27 cellular contexts compared by ENCODE assay signal in the genomic region with DNA sequence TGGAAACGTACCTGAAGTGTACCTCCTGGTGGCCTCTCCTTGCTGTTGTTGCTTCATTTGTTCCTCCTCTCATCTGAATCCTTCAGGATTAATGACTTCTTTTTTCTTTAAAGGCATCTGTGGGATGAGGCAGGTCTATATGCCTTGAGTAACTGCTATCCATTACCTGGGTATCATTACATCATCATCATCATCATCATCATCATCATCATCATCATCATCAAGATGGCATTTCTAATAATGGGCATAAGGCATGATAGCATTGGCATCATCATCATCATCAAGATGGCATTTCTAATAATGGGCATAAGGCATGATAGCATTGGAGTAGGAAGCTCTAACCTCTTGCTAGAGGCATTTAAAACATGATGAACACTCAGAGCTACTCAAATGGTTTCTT. TPM values are rescaled to one million over a fixed set of nuclear protein-coding genes. Genes with fewer than 3 reads are reported as not detected.
DNase-seq lines count a peak whose midpoint lies in the region; ATAC-seq, FAIRE-seq and TF ChIP-seq lines count a peak whose summit lies in the region.
"Had no signal": no experiment of that assay in that cellular context is flagged by ENCODE, and none has a peak within 500 bp of the region (broad histone marks: within the 10 kb centered on the region; RNA-seq: fewer than 3 reads in every experiment).

No MANE protein-coding gene starts in this region.

- POLR2A ChIA-PET in HepG2 (lab: Yijun Ruan, JAX) = no interaction called here

- intact Hi-C loops in HepG2 (cut with micrococcal nuclease; ENCODE audit: unreplicated experiment) = no loop called here
- intact Hi-C loops in right lobe of liver (cut with DNase I) = no loop called here

- no peak for DNase-seq in HepG2 (ENCODE audit: low spot score)
- DNase-seq in right lobe of liver = no peak
- no peak for DNase-seq in astrocyte (ENCODE audit: low read depth)
- no peak for DNase-seq in endodermal cell
- no peak for DNase-seq in NCI-H510A (lab: John Stamatoyannopoulos, UW)
- no peak for DNase-seq in effector memory CD8-positive, alpha-beta T cell
- DNase-seq in effector CD4-positive, alpha-beta T cell = no peak
- DNase-seq: ACHN; BE2C; C1 segment of cervical spinal cord; CD4-positive, alpha-beta memory T cell; CD4-positive, CD25-positive, alpha-beta regulatory T cell; CD8-positive, alpha-beta memory T cell; COR-L47; DMS 273 treated with DMSO at 0.1 percent for 48 hours; DMS153; DMS53; DMS79; DND-41; EL; GDM1 had no signal

- no peaks in the 10 kb centered on the region for H3K9me3 ChIP-seq in HepG2 (ENCODE audit: low read length)
- no peaks in the 10 kb centered on the region for H3K9me3 ChIP-seq in right lobe of liver
- no peaks in the 10 kb centered on the region for H3K9me3 ChIP-seq in astrocyte (ENCODE audit: insufficient read depth, low read depth, low read length)
- no peaks in the 10 kb centered on the region for H3K9me3 ChIP-seq in endodermal cell (ENCODE audit: control insufficient read depth, low read length)
- H3K9me3 ChIP-seq: BE2C had no signal

- H3K27ac Mint-ChIP-seq in astrocyte (ENCODE audit: unreplicated experiment) (no peak overlapping the region), endodermal cell (no peak overlapping the region)
- H3K27ac Mint-ChIP-seq in effector memory CD8-positive, alpha-beta T cell = no peak overlapping the region
- H3K27ac Mint-ChIP-seq: CD4-positive, alpha-beta memory T cell had no signal

- no peaks in the 10 kb centered on the region for H3K4me1 Mint-ChIP-seq in astrocyte (ENCODE audit: low read depth, unreplicated experiment)
- peaks cover 5% of the 10 kb centered on the region for H3K4me1 Mint-ChIP-seq in endodermal cell
- peaks cover 4 to 10% of the 10 kb centered on the region in 2 donors for H3K4me1 Mint-ChIP-seq in effector memory CD8-positive, alpha-beta T cell (ENCODE audit: low read depth in 2 of 2)
- H3K4me1 Mint-ChIP-seq: CD4-positive, alpha-beta memory T cell; CD8-positive, alpha-beta memory T cell had no signal

- H3K27me3 Mint-ChIP-seq in astrocyte (ENCODE audit: low read depth, unreplicated experiment) (peaks cover 4% of the 10 kb centered on the region), endodermal cell (ENCODE audit: insufficient read depth) (no peaks in the 10 kb centered on the region)
- peaks cover 31 to 34% of the 10 kb centered on the region in 2 donors for H3K27me3 Mint-ChIP-seq in effector memory CD8-positive, alpha-beta T cell

- TF ChIP-seq POLR2A in HepG2 (IDR thresholded peaks at IDR 0.05; ENCODE audit: insufficient read depth in 1 of 2, low read depth in 2 of 2, low read length in 2 of 2) = no peak
- TF ChIP-seq POLR2A in right lobe of liver (IDR thresholded peaks at IDR 0.05) = no peak

- in situ Hi-C loops in HepG2 (cut with HindIII; ENCODE audit: extremely low pct_ligation_motif_present, low pct_unique_long_range_greater_than_20kb) = no loop called here

- H3K9ac ChIP-seq in HepG2 (ENCODE audit: insufficient read depth, low read depth, low read length) (no peak overlapping the region), astrocyte (ENCODE audit: low read length) (no peak overlapping the region), endodermal cell (ENCODE audit: extremely low read depth, low read length, poor library complexity, severe bottlenecking) (no peak overlapping the region)
- H3K9ac ChIP-seq: BLaER1 had no signal

- TF ChIP-seq RAD21 in HepG2 (CRISPR knock-in tag; IDR thresholded peaks at IDR 0.05) = no peak

- peaks cover 2% of the 10 kb centered on the region for H3K9me3 Mint-ChIP-seq in astrocyte (ENCODE audit: unreplicated experiment)
- H3K9me3 Mint-ChIP-seq in endodermal cell = peaks cover 2% of the 10 kb centered on the region
- H3K9me3 Mint-ChIP-seq in effector memory CD8-positive, alpha-beta T cell = no peaks in the 10 kb centered on the region
- H3K9me3 Mint-ChIP-seq: CD4-positive, alpha-beta memory T cell; CD8-positive, alpha-beta memory T cell had no signal

- H3K4me2 ChIP-seq in HepG2 (ENCODE audit: low read depth, low read length) (no peak overlapping the region), astrocyte (ENCODE audit: low read length) (no peak overlapping the region)
- H3K4me2 ChIP-seq: BLaER1 had no signal

- H3K36me3 ChIP-seq in HepG2 (replicated peaks in 1 of 2; ENCODE audit: control insufficient read depth in 1 of 2, insufficient read depth in 2 of 2, low read length in 2 of 2) (no peaks in the 10 kb centered on the region), right lobe of liver (no peaks in the 10 kb centered on the region), astrocyte (ENCODE audit: insufficient read depth, low read length) (no peaks in the 10 kb centered on the region), endodermal cell (ENCODE audit: control insufficient read depth, insufficient read depth, low read length) (no peaks in the 10 kb centered on the region)
- H3K36me3 ChIP-seq: BE2C, BLaER1 had no signal

- TF ChIP-seq EP300 in HepG2 (IDR thresholded peaks at IDR 0.05; ENCODE audit: low read depth in 2 of 2, low read length in 2 of 2) = no peak
- no peak for TF ChIP-seq EP300 in HepG2 (CRISPR knock-in tag; IDR thresholded peaks at IDR 0.05; ENCODE audit: borderline replicate concordance)

- no peak for FAIRE-seq in HepG2 (lab: Jason Lieb, UNC)
- FAIRE-seq in astrocyte (lab: Jason Lieb, UNC) = peak; percentile 62
- FAIRE-seq: GM12878, GM12892, GM18507 had no signal

- no peak overlapping the region for H2AFZ ChIP-seq in HepG2 (ENCODE audit: low read length)
- H2AFZ ChIP-seq in astrocyte (ENCODE audit: low read depth, low read length) = no peak overlapping the region

- no TSS peak for BruUV-seq in HepG2 (replicated peaks; lab: Mats Ljungman, UMichigan)

- no peak for TF ChIP-seq CTCF in HepG2 (CRISPR knock-in tag; IDR thresholded peaks at IDR 0.05)
- no peak for TF ChIP-seq CTCF in right lobe of liver (IDR thresholded peaks at IDR 0.05)
- no peak for TF ChIP-seq CTCF in astrocyte (IDR thresholded peaks at IDR 0.05; ENCODE audit: insufficient read depth, low read depth, low read length)
- TF ChIP-seq CTCF in endodermal cell (conservative IDR thresholded peaks at IDR 0.05) = peak; percentile 40

- H3K27me3 ChIP-seq in HepG2 (ENCODE audit: control insufficient read depth in 1 of 2, insufficient read depth in 2 of 2, low read length in 2 of 2) (peaks cover 0 to 11% of the 10 kb centered on the region in 2 experiments; a peak in 1 of 5 replicates), right lobe of liver (no peaks in the 10 kb centered on the region), astrocyte (ENCODE audit: insufficient read depth, low read length) (no peaks in the 10 kb centered on the region), endodermal cell (ENCODE audit: control insufficient read depth, insufficient read depth, low read length, poor library complexity, severe bottlenecking) (no peaks in the 10 kb centered on the region)
- H3K27me3 ChIP-seq: BE2C, BLaER1 had no signal

- CTCF ChIA-PET in HepG2 (lab: Yijun Ruan, JAX; ENCODE audit: low intra/inter-chr PET ratio, low total read pairs) = no interaction called here

- H3K79me2 ChIP-seq in HepG2 (ENCODE audit: insufficient read depth, low read length) (no peaks in the 10 kb centered on the region), astrocyte (ENCODE audit: insufficient read depth, low read length) (no peaks in the 10 kb centered on the region)

- H3K36me3 Mint-ChIP-seq in astrocyte (ENCODE audit: low read depth, unreplicated experiment) = no peaks in the 10 kb centered on the region
- no peaks in the 10 kb centered on the region for H3K36me3 Mint-ChIP-seq in endodermal cell (ENCODE audit: low read depth)
- no peaks in the 10 kb centered on the region for H3K36me3 Mint-ChIP-seq in effector memory CD8-positive, alpha-beta T cell (ENCODE audit: insufficient read depth)
- H3K36me3 Mint-ChIP-seq: CD14-positive monocyte; CD4-positive, alpha-beta memory T cell; CD4-positive, CD25-positive, alpha-beta regulatory T cell had no signal

- ATAC-seq in HepG2 (no peak), right lobe of liver (no peak)
- ATAC-seq in effector memory CD8-positive, alpha-beta T cell (replicated peaks) = no peak
- ATAC-seq: GM12878 had no signal

- H3K4me1 ChIP-seq in HepG2 (ENCODE audit: insufficient read depth, low read length) (no peaks in the 10 kb centered on the region), right lobe of liver (no peaks in the 10 kb centered on the region), astrocyte (ENCODE audit: insufficient read depth, low read length) (no peaks in the 10 kb centered on the region), endodermal cell (ENCODE audit: control insufficient read depth, insufficient read depth, low read length) (no peaks in the 10 kb centered on the region)
- H3K4me1 ChIP-seq: BE2C, BLaER1 had no signal

- H3K4me3 ChIP-seq in HepG2 (replicated peaks in 1 of 3; ENCODE audit: insufficient read depth in 1 of 3, low read depth in 2 of 3, low read length in 3 of 3) = no peak overlapping the region
- no peak overlapping the region for H3K4me3 ChIP-seq in right lobe of liver
- H3K4me3 ChIP-seq in astrocyte (ENCODE audit: insufficient read depth, low read depth, low read length) = no peak overlapping the region
- no peak overlapping the region for H3K4me3 ChIP-seq in endodermal cell (ENCODE audit: low read length)
- H3K4me3 ChIP-seq: BLaER1, GM12878 had no signal

- H3K4me3 Mint-ChIP-seq in astrocyte (ENCODE audit: unreplicated experiment) (no peak overlapping the region), endodermal cell (no peak overlapping the region)
- no peak overlapping the region for H3K4me3 Mint-ChIP-seq in effector memory CD8-positive, alpha-beta T cell
- H3K4me3 Mint-ChIP-seq: CD14-positive monocyte; CD4-positive, alpha-beta memory T cell; CD4-positive, CD25-positive, alpha-beta regulatory T cell; CD8-positive, alpha-beta memory T cell had no signal

- H4K20me1 ChIP-seq in HepG2 (ENCODE audit: insufficient read depth, low read length) (no peaks in the 10 kb centered on the region), astrocyte (ENCODE audit: insufficient read depth, low read length) (no peaks in the 10 kb centered on the region)
- H4K20me1 ChIP-seq: BLaER1 had no signal

- whole genome bisulfite sequencing in HepG2 (ENCODE audit: low lambda C conversion rate) = 0% methylated on average over 1 of the region's 1 CpG
- WGBS in right lobe of liver (ENCODE audit: insufficient coverage, low coverage, low lambda C conversion rate, missing lambda C conversion rate) = 44% methylated on average over 1 of the region's 1 CpG
- WGBS in endodermal cell (ENCODE audit: insufficient coverage in 1 of 2, insufficient read length in 1 of 2), 2 experiments = 88 to 100% methylated on average over 1 of the region's 1 CpG

- no peak overlapping the region for H3K27ac ChIP-seq in HepG2 (ENCODE audit: extremely low read length, insufficient read depth, low read length)
- no peak overlapping the region for H3K27ac ChIP-seq in right lobe of liver
- H3K27ac ChIP-seq in astrocyte (ENCODE audit: low read depth, low read length) = no peak overlapping the region
- H3K27ac ChIP-seq in endodermal cell (ENCODE audit: low read depth, low read length) = no peak overlapping the region
- H3K27ac ChIP-seq: 22Rv1, BLaER1 had no signal

RNA-seq across cellular contexts. Expression of gene CFAP58, which starts 59.9 kb away (rescaled TPM):
- not detected in 2 replicates for total RNA-seq in HepG2 (2016; rRNA removed; fragmentation: Illumina TruSeq; extraction: Trizol)
- not detected in 2 replicates for total RNA-seq in HepG2 (2016; cell fraction: cytosol; rRNA removed; fragmentation: Illumina TruSeq; extraction: Trizol; ENCODE audit: low read depth)
- total RNA-seq in HepG2 (2016; cell fraction: insoluble cytoplasmic fraction; rRNA removed; fragmentation: Illumina TruSeq; extraction: Trizol) = not detected in 2 replicates
- total RNA-seq in HepG2 (2016; cell fraction: membrane; rRNA removed; fragmentation: Illumina TruSeq; extraction: Trizol) = not detected in 2 replicates
- total RNA-seq in HepG2 (2016; cell fraction: nucleus; rRNA removed; fragmentation: Illumina TruSeq; extraction: Trizol) = not detected in 2 replicates
- 0.03 TPM in 2 replicates for polyA plus RNA-seq in HepG2 (2011; rRNA removed)
- not detected in 2 replicates for polyA plus RNA-seq in HepG2 (2011; cell fraction: cytosol; rRNA removed)
- polyA plus RNA-seq in HepG2 (2011; cell fraction: nucleus; rRNA removed) = 0.12 and 0.19 TPM in 2 replicates
- polyA plus RNA-seq in HepG2 (2012) = 0.09 TPM in 1 of 2 replicates, not detected in the other
- polyA plus RNA-seq in HepG2 (2016; cell fraction: cytosol; fragmentation: Illumina TruSeq; extraction: Trizol; ENCODE audit: low read depth) = not detected in 2 replicates
- polyA plus RNA-seq in HepG2 (2016; cell fraction: insoluble cytoplasmic fraction; fragmentation: Illumina TruSeq; extraction: Trizol; ENCODE audit: low read depth) = not detected in 2 replicates
- polyA plus RNA-seq in HepG2 (2016; cell fraction: membrane; fragmentation: Illumina TruSeq; extraction: Trizol; ENCODE audit: low read depth) = not detected in 2 replicates
- polyA plus RNA-seq in HepG2 (2016; cell fraction: nucleus; fragmentation: Illumina TruSeq; extraction: Trizol; ENCODE audit: insufficient read depth, low read depth) = not detected in 2 replicates
- not detected in 2 replicates for polyA minus RNA-seq in HepG2 (2011; rRNA and poly(A)+ RNA removed; ENCODE audit: low replicate concordance)
- polyA minus RNA-seq in HepG2 (2011; cell fraction: cytosol; rRNA and poly(A)+ RNA removed) = not detected in 2 replicates
- polyA minus RNA-seq in HepG2 (2011; cell fraction: nucleus; rRNA and poly(A)+ RNA removed) = 0.13 TPM in 1 of 2 replicates, not detected in the other
- 1 to 10 TPM in 1 of 6 experiments, under 1 TPM in 3, not detected in 2; 0.10 to 2.9 (median 0.15) TPM for total RNA-seq in right lobe of liver
- total RNA-seq in astrocyte = 0.82 and 0.86 TPM in 2 replicates
- total RNA-seq in endodermal cell = under 1 TPM; 0.68 to 0.97 TPM
- polyA plus RNA-seq in endodermal cell (2013, experiment 1 of 2) = 0.57 TPM
- polyA plus RNA-seq in endodermal cell (2013, experiment 2 of 2) = 0.50 TPM
- total RNA-seq: CD4-positive, alpha-beta memory T cell; CD4-positive, CD25-positive, alpha-beta regulatory T cell had no signal
- polyA plus RNA-seq: CD14-positive monocyte; CD4-positive, alpha-beta memory T cell; CD8-positive, alpha-beta memory T cell had no signal
